ENCODE assay signal across 8 cellular contexts in genomic region chr11:47553417-47553746, GRCh38. TPM values are rescaled to one million over a fixed set of nuclear protein-coding genes. Genes with fewer than 3 reads are reported as not detected.
DNase-seq lines count a peak whose midpoint lies in the region; ATAC-seq and TF ChIP-seq lines count a peak whose summit lies in the region.

No MANE protein-coding gene starts in this region.

- no peaks in the 10 kb centered on the region for H3K36me3 ChIP-seq in mucosa of descending colon (ENCODE audit: low read depth)

- H3K4me3 ChIP-seq in mucosa of descending colon: peak overlapping the region; percentile 58

- TF ChIP-seq CTCF in LNCAP (IDR thresholded peaks at IDR 0.05) (peak; percentile 21; the same call in 1 of the 2 replicates), mucosa of descending colon (IDR thresholded peaks at IDR 0.05) (no peak)

- DNase-seq in DMS53 treated with DMSO at 0.1 percent for 48 hours (lab: John Stamatoyannopoulos, UW; ENCODE audit: unreplicated experiment): peak; percentile 77
- DNase-seq in cerebellar cortex (ENCODE audit: low spot score): peak; percentile 67
- no peak for DNase-seq in mucosa of descending colon
- DNase-seq in midbrain (lab: John Stamatoyannopoulos, UW): no peak
- DNase-seq in NCI-H345 treated with DMSO at 0.1 percent for 48 hours (lab: John Stamatoyannopoulos, UW; ENCODE audit: unreplicated experiment): no peak
- no peak for DNase-seq in NCI-H2171 (lab: John Stamatoyannopoulos, UW)

- ATAC-seq in GM21717 (IDR thresholded peaks at IDR 0.05; ENCODE audit: unreplicated experiment) (peak; percentile 16), mucosa of descending colon (peak; percentile 25)

- peaks cover 17% of the 10 kb centered on the region for H3K4me1 ChIP-seq in mucosa of descending colon (ENCODE audit: low read depth)

- intact Hi-C loops in mucosa of descending colon (cut with DNase I, micrococcal nuclease): no loop called here

- H3K9me3 ChIP-seq in mucosa of descending colon: no peaks in the 10 kb centered on the region

RNA-seq across cellular contexts. Expression of gene CELF1, which starts 0.5 kb away (rescaled TPM):
- total RNA-seq in mucosa of descending colon: 100 to 1,000 TPM in 1 of 3 donors, 10 to 100 TPM in 2; 83.7 to 132 (median 94.1) TPM

RNA-seq across cellular contexts. Expression of gene PTPMT1, which starts 12.0 kb away (rescaled TPM):
- total RNA-seq in mucosa of descending colon: 10 to 100 TPM; 20.8 to 36.1 (median 27.1) TPM

RNA-seq across cellular contexts. Expression of gene KBTBD4, which starts 25.4 kb away (rescaled TPM):
- 10 to 100 TPM; 14.1 to 18.2 (median 16.0) TPM for total RNA-seq in mucosa of descending colon

RNA-seq across cellular contexts. Expression of gene NDUFS3, which starts 25.5 kb away (rescaled TPM):
- total RNA-seq in mucosa of descending colon: 100 to 1,000 TPM; 150 to 205 (median 197) TPM

RNA-seq across cellular contexts. Expression of gene FAM180B, which starts 33.1 kb away (rescaled TPM):
- under 1 TPM in 2 of 3 donors, not detected in 1; 0.36 to 0.51 TPM for total RNA-seq in mucosa of descending colon

Comparison
In these comparisons a context has a peak if more than half of its experiments do, and no peak if none do; other contexts are left out.
1. DNase-seq: peak in DMS53 treated with DMSO at 0.1 percent for 48 hours (single experiment) and cerebellar cortex (single experiment); none in mucosa of descending colon (0 of 3), midbrain (single experiment), NCI-H345 treated with DMSO at 0.1 percent for 48 hours (single experiment) and NCI-H2171 (single experiment).